In genomic region chr6:21164768-21165326, GRCh38 we compare ENCODE assay signal across 11 cellular contexts.
DNase-seq lines count a peak whose midpoint lies in the region; ATAC-seq and TF ChIP-seq lines count a peak whose summit lies in the region.
"Had no signal": no experiment of that assay in that cellular context is flagged by ENCODE, and none has a peak within 500 bp of the region (broad histone marks: within the 10 kb centered on the region; RNA-seq: fewer than 3 reads in every experiment).

No MANE protein-coding gene starts in this region.

- ATAC-seq in GM19395 (IDR thresholded peaks at IDR 0.05; ENCODE audit: unreplicated experiment): peak; percentile 79
- ATAC-seq in HG03159 (IDR thresholded peaks at IDR 0.05; ENCODE audit: unreplicated experiment): peak; percentile 72
- no peak for ATAC-seq in activated naive CD8-positive, alpha-beta T cell treated with anti-CD3 and anti-CD28 coated beads, Interleukin-2, amount 50 U/mL, for 24 hours
- no peak for ATAC-seq in SK-N-SH treated with all-trans-retinoic acid at 6 μM for 48 hours
- ATAC-seq in WTC11: no peak

- peaks cover 3% of the 10 kb centered on the region for H3K36me3 Mint-ChIP-seq in activated naive CD8-positive, alpha-beta T cell treated with anti-CD3 and anti-CD28 coated beads, Interleukin-2, amount 50 U/mL, for 24 hours (ENCODE audit: low read depth)
- H3K36me3 Mint-ChIP-seq in WTC11: no peaks in the 10 kb centered on the region

- DNase-seq in EL (peak; percentile 44), WTC11 (ENCODE audit: low spot score) (no peak), NCI-H510A treated with DMSO at 0.1 percent for 48 hours (lab: John Stamatoyannopoulos, UW) (no peak)
- no peak for DNase-seq in activated naive CD8-positive, alpha-beta T cell treated with anti-CD3 and anti-CD28 coated beads, Interleukin-2, amount 50 U/mL, for 24 hours
- no peak for DNase-seq in activated CD4-positive, CD25-positive, alpha-beta regulatory T cell (lab: John Stamatoyannopoulos, UW)
- DNase-seq: activated CD4-positive, alpha-beta T cell treated with anti-CD3 and anti-CD28 coated beads, Interleukin-2, amount 50 U/mL, for 1 hour; esophagus squamous epithelium; NCI-H1092 had no signal

- POLR2A ChIA-PET in WTC11 (lab: Charles Lee): no interaction called here

- H3K27me3 Mint-ChIP-seq in activated naive CD8-positive, alpha-beta T cell treated with anti-CD3 and anti-CD28 coated beads, Interleukin-2, amount 50 U/mL, for 24 hours: no peaks in the 10 kb centered on the region
- H3K27me3 Mint-ChIP-seq in WTC11 (ENCODE audit: low read depth): no peaks in the 10 kb centered on the region

- no peak for TF ChIP-seq CTCF in WTC11 (IDR thresholded peaks at IDR 0.05)

- H3K4me3 Mint-ChIP-seq in activated naive CD8-positive, alpha-beta T cell treated with anti-CD3 and anti-CD28 coated beads, Interleukin-2, amount 50 U/mL, for 24 hours: no peak overlapping the region
- no peak overlapping the region for H3K4me3 Mint-ChIP-seq in WTC11

- H3K9me3 Mint-ChIP-seq in activated naive CD8-positive, alpha-beta T cell treated with anti-CD3 and anti-CD28 coated beads, Interleukin-2, amount 50 U/mL, for 24 hours: no peaks in the 10 kb centered on the region
- H3K9me3 Mint-ChIP-seq in WTC11: 0 out of 2 replicates have a peak, but pooled peaks cover under 1% of the 10 kb centered on the region

- CTCF ChIA-PET in WTC11 (lab: Charles Lee): interaction anchor here (0.8 kb wide), 1 partner anchor 424 kb away, joined by 3 read pairs; no protein-coding TSS in a partner anchor

- peak overlapping the region; percentile 24 for H3K27ac Mint-ChIP-seq in activated naive CD8-positive, alpha-beta T cell treated with anti-CD3 and anti-CD28 coated beads, Interleukin-2, amount 50 U/mL, for 24 hours
- H3K27ac Mint-ChIP-seq in WTC11: no peak overlapping the region

- H3K4me1 Mint-ChIP-seq in activated naive CD8-positive, alpha-beta T cell treated with anti-CD3 and anti-CD28 coated beads, Interleukin-2, amount 50 U/mL, for 24 hours: peaks cover 25% of the 10 kb centered on the region
- H3K4me1 Mint-ChIP-seq in WTC11: peaks cover 17% of the 10 kb centered on the region

TF ChIP-seq in SK-N-SH treated with all-trans-retinoic acid at 6 μM for 48 hours, 23 proteins besides CTCF, POLR2A, EP300 and RAD21 (continues in another document):
- TF ChIP-seq ARNTL (CRISPR knock-in tag; IDR thresholded peaks at IDR 0.05; ENCODE audit: borderline replicate concordance, low read depth) (no peak), CSDC2 (CRISPR knock-in tag; IDR thresholded peaks at IDR 0.05) (no peak), ZFP3 (CRISPR knock-in tag; IDR thresholded peaks at IDR 0.05) (no peak), PATZ1 (CRISPR knock-in tag; IDR thresholded peaks at IDR 0.05; ENCODE audit: borderline replicate concordance) (no peak), CSRNP3 (CRISPR knock-in tag; IDR thresholded peaks at IDR 0.05) (no peak), ZNF70 (CRISPR knock-in tag; IDR thresholded peaks at IDR 0.05) (no peak), CREB5 (CRISPR knock-in tag; IDR thresholded peaks at IDR 0.05; ENCODE audit: low read depth) (no peak), TOX (CRISPR knock-in tag; IDR thresholded peaks at IDR 0.05; ENCODE audit: borderline replicate concordance) (no peak), ISL1 (CRISPR knock-in tag; IDR thresholded peaks at IDR 0.05) (no peak), ZC3H10 (CRISPR knock-in tag; IDR thresholded peaks at IDR 0.05) (no peak)

TF ChIP-seq in WTC11, 78 proteins besides CTCF, POLR2A, EP300 and RAD21:
- TF ChIP-seq CREM (CRISPR knock-in tag; IDR thresholded peaks at IDR 0.05): no peak
- no peak for TF ChIP-seq ZNF416 (CRISPR knock-in tag; IDR thresholded peaks at IDR 0.05)
- TF ChIP-seq ZNF121 (CRISPR knock-in tag; IDR thresholded peaks at IDR 0.05): no peak
- no peak for TF ChIP-seq FOXJ3 (CRISPR knock-in tag; IDR thresholded peaks at IDR 0.05; ENCODE audit: borderline replicate concordance)
- TF ChIP-seq USF2 (CRISPR knock-in tag; IDR thresholded peaks at IDR 0.05): no peak

Comparison
In these comparisons a context has a peak if more than half of its experiments do, and no peak if none do; other contexts are left out.
1. ATAC-seq: peak in GM19395 (single experiment) and HG03159 (single experiment); none in activated naive CD8-positive, alpha-beta T cell treated with anti-CD3 and anti-CD28 coated beads, Interleukin-2, amount 50 U/mL, for 24 hours (single experiment), SK-N-SH treated with all-trans-retinoic acid at 6 μM for 48 hours (single experiment) and WTC11 (single experiment).